8 cellular contexts compared by ENCODE assay signal in the genomic region with DNA sequence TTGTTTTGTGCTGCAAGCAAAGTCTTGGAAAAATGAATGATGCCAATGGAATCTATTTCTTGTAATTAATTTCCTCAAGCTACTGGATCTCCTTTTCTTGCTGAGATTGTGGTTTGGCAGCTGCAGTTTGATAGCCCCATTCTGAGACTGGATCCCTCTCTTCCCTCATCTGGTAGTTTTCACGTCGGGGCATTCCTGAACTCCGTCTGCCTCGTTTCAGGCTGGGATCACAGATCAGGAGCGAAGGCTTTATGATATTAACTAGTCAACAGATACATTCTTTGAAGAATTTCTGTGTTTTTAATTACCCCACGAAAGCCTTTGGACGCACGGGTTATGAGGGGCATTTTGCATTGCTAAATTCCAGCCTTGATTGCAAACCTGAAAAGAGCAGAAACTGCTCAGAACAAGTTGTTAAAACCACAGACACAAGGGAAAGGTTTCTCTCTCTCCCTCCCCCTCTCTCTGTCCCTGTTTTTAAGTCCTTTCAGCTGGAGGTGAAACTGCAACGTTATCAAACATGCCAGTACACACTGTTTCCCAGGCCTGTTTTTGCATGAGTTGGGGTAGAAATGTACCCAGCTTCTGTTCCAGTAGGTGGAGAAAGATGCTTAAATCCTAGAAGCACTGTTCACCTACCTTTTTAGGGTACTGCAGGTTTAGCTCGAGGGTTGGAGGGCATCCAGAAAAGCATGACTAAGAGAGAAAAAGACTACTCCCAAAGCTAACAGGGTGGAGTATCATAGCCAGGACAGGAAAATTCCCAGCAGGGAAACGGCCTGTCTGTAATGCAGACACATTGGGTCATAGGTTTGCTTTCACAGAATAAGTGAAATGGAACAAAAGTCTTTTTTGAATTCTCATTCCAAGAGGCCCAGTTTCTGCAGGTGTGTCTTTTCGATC.
DNase-seq lines count a peak whose midpoint lies in the region; ATAC-seq and TF ChIP-seq lines count a peak whose summit lies in the region.

No MANE protein-coding gene starts in this region.

- DNase-seq in NCI-H2196 (lab: John Stamatoyannopoulos, UW; ENCODE audit: unreplicated experiment) (peak; percentile 21), NCI-H2196 treated with DMSO at 0.1 percent for 48 hours (lab: John Stamatoyannopoulos, UW; ENCODE audit: unreplicated experiment) (no peak), brain microvascular endothelial cell (peak; percentile 59), left lobe of liver (ENCODE audit: low spot score) (no peak), ecto neural progenitor cell (ENCODE audit: low spot score) (no peak), AML-193 (lab: John Stamatoyannopoulos, UW) (no peak)

- peak overlapping the region; percentile 19 for H3K27ac ChIP-seq in brain microvascular endothelial cell
- H3K27ac ChIP-seq in urinary bladder (ENCODE audit: low read depth), result peak overlapping the region; percentile 43

- H3K4me3 ChIP-seq in brain microvascular endothelial cell (ENCODE audit: low read depth, low read length) (no peak overlapping the region), urinary bladder (ENCODE audit: low read depth, low read length) (no peak overlapping the region)

- 34% methylated on average over 12 of the region's 12 CpGs for WGBS in urinary bladder

- H3K27me3 ChIP-seq in brain microvascular endothelial cell (replicated peaks), result no peaks in the 10 kb centered on the region

- no peak for TF ChIP-seq CTCF in brain microvascular endothelial cell (IDR thresholded peaks at IDR 0.05; ENCODE audit: low read depth, low read length, missing control alignments)

- peak; percentile 71 for ATAC-seq in left lobe of liver
- ATAC-seq in HG03565 (IDR thresholded peaks at IDR 0.05; ENCODE audit: unreplicated experiment), result no peak

- in situ Hi-C loops in brain microvascular endothelial cell (cut with HindIII; ENCODE audit: low pct_ligation_motif_present, low sequenced_read_pairs), result no loop called here

- peaks cover 4% of the 10 kb centered on the region for H3K4me1 ChIP-seq in urinary bladder (ENCODE audit: insufficient read depth)

- H3K36me3 ChIP-seq in brain microvascular endothelial cell (replicated peaks), result no peaks in the 10 kb centered on the region
- H3K36me3 ChIP-seq in urinary bladder (ENCODE audit: insufficient read depth), result no peaks in the 10 kb centered on the region

Comparison
In these comparisons a context has a peak if more than half of its experiments do, and no peak if none do; other contexts are left out.
1. DNase-seq: peak in NCI-H2196 (single experiment) and brain microvascular endothelial cell (single experiment); none in NCI-H2196 treated with DMSO at 0.1 percent for 48 hours (single experiment), left lobe of liver (single experiment), ecto neural progenitor cell (single experiment) and AML-193 (0 of 2).